8 cellular contexts compared by ENCODE assay signal in genomic region chr15:85582719-85583089, GRCh38.
DNase-seq lines count a peak whose midpoint lies in the region; ATAC-seq lines count a peak whose summit lies in the region.

No MANE protein-coding gene starts in this region.

- peak; percentile 36 for ATAC-seq in GM21381 (IDR thresholded peaks at IDR 0.05; ENCODE audit: unreplicated experiment)
- ATAC-seq in left cardiac atrium: peak; percentile 72

- peaks cover 84% of the 10 kb centered on the region for H3K4me1 Mint-ChIP-seq in activated T-helper 1 cell treated with anti-CD3 and anti-CD28 coated beads, Interleukin-12 subunit alpha, Interleukin-12 subunit beta, Interleukin-2, Interleukin-4 antibody, amounts not matched to agents 30 ng/mL and 10 ng/mL and 1 ng/mL, durations not matched to agents 14 hours and 24 hours and 36 hours (ENCODE audit: low read depth)

- H3K4me2 ChIP-seq in BLaER1 treated with 17β-estradiol and CSF1 and Interleukin-3, amounts not matched to agents 10 nM and 100 nM: peak overlapping the region; percentile 87 to 95 (median 92)

- H3K4me3 ChIP-seq in BLaER1 treated with 17β-estradiol and CSF1 and Interleukin-3, amounts not matched to agents 10 nM and 100 nM: peak overlapping the region; percentile 54 to 67 (median 60)

- H4K20me1 ChIP-seq in BLaER1 treated with 17β-estradiol and CSF1 and Interleukin-3, amounts not matched to agents 10 nM and 100 nM: peaks cover 0 to 100% (median 96%) of the 10 kb centered on the region in 11 experiments; a peak in 14 of 22 replicates

- no peaks in the 10 kb centered on the region for H3K27me3 Mint-ChIP-seq in activated T-helper 1 cell treated with anti-CD3 and anti-CD28 coated beads, Interleukin-12 subunit alpha, Interleukin-12 subunit beta, Interleukin-2, Interleukin-4 antibody, amounts not matched to agents 30 ng/mL and 10 ng/mL and 1 ng/mL, durations not matched to agents 14 hours and 24 hours and 36 hours (ENCODE audit: insufficient read depth)

- no peaks in the 10 kb centered on the region for H3K9me3 Mint-ChIP-seq in activated T-helper 1 cell treated with anti-CD3 and anti-CD28 coated beads, Interleukin-12 subunit alpha, Interleukin-12 subunit beta, Interleukin-2, Interleukin-4 antibody, amounts not matched to agents 30 ng/mL and 10 ng/mL and 1 ng/mL, durations not matched to agents 14 hours and 24 hours and 36 hours

- intact Hi-C loops in activated T-helper 1 cell treated with anti-CD3 and anti-CD28 coated beads, Interleukin-12 subunit alpha, Interleukin-12 subunit beta, Interleukin-2, Interleukin-4 antibody, amounts not matched to agents 30 ng/mL and 10 ng/mL and 1 ng/mL, durations not matched to agents 14 hours and 24 hours and 36 hours (cut with micrococcal nuclease): loop anchor here (1.0 to 10.0 kb wide), 11 partner anchors 14 to 288 kb away; no protein-coding TSS in a partner anchor
- intact Hi-C loops in left cardiac atrium (cut with DNase I) (no loop called here), posterior vena cava (cut with DNase I) (loop anchor here in 1 of 2 donors (10.0 kb wide), 1 partner anchor 88 kb away; no protein-coding TSS in a partner anchor)

- peak; percentile 67 for DNase-seq in NCI-H1694 treated with DMSO at 0.1 percent for 48 hours (lab: John Stamatoyannopoulos, UW)
- peak; percentile 67 for DNase-seq in activated T-helper 1 cell treated with anti-CD3 and anti-CD28 coated beads, Interleukin-12 subunit alpha, Interleukin-12 subunit beta, Interleukin-2, Interleukin-4 antibody, amounts not matched to agents 30 ng/mL and 10 ng/mL and 1 ng/mL, durations not matched to agents 14 hours and 24 hours and 36 hours (ENCODE audit: low spot score)
- DNase-seq in left cardiac atrium: peak; percentile 81
- DNase-seq in stimulated activated CD4-positive, alpha-beta T cell treated with anti-CD3 and anti-CD28 coated beads, Interleukin-15, amount 100 ng/mL, for 1 hour (ENCODE audit: low read depth in 1 of 2, low spot score in 1 of 2): peak; percentile 15 to 44
- DNase-seq in posterior vena cava (ENCODE audit: low spot score): no peak
- DNase-seq in MV-4-11 (lab: John Stamatoyannopoulos, UW): no peak

- peak overlapping the region; percentile 95 for H3K27ac Mint-ChIP-seq in activated T-helper 1 cell treated with anti-CD3 and anti-CD28 coated beads, Interleukin-12 subunit alpha, Interleukin-12 subunit beta, Interleukin-2, Interleukin-4 antibody, amounts not matched to agents 30 ng/mL and 10 ng/mL and 1 ng/mL, durations not matched to agents 14 hours and 24 hours and 36 hours

- no peaks in the 10 kb centered on the region for H3K9me3 ChIP-seq in BLaER1 treated with 17β-estradiol and CSF1 and Interleukin-3, amounts not matched to agents 10 nM and 100 nM (replicated peaks in 1 of 11)

- peaks cover 41 to 92% (median 73%) of the 10 kb centered on the region in 11 experiments for H3K36me3 ChIP-seq in BLaER1 treated with 17β-estradiol and CSF1 and Interleukin-3, amounts not matched to agents 10 nM and 100 nM

- no peaks in the 10 kb centered on the region for H3K27me3 ChIP-seq in BLaER1 treated with 17β-estradiol and CSF1 and Interleukin-3, amounts not matched to agents 10 nM and 100 nM

- peak overlapping the region; percentile 66 to 82 (median 73) for H3K9ac ChIP-seq in BLaER1 treated with 17β-estradiol and CSF1 and Interleukin-3, amounts not matched to agents 10 nM and 100 nM

- H3K4me1 ChIP-seq in BLaER1 treated with 17β-estradiol and CSF1 and Interleukin-3, amounts not matched to agents 10 nM and 100 nM: peaks cover 72 to 94% (median 80%) of the 10 kb centered on the region in 10 experiments

- peaks cover 34% of the 10 kb centered on the region for H3K36me3 Mint-ChIP-seq in activated T-helper 1 cell treated with anti-CD3 and anti-CD28 coated beads, Interleukin-12 subunit alpha, Interleukin-12 subunit beta, Interleukin-2, Interleukin-4 antibody, amounts not matched to agents 30 ng/mL and 10 ng/mL and 1 ng/mL, durations not matched to agents 14 hours and 24 hours and 36 hours (ENCODE audit: low read depth)

- peak overlapping the region; percentile 84 for H3K4me3 Mint-ChIP-seq in activated T-helper 1 cell treated with anti-CD3 and anti-CD28 coated beads, Interleukin-12 subunit alpha, Interleukin-12 subunit beta, Interleukin-2, Interleukin-4 antibody, amounts not matched to agents 30 ng/mL and 10 ng/mL and 1 ng/mL, durations not matched to agents 14 hours and 24 hours and 36 hours

- H3K27ac ChIP-seq in BLaER1 treated with 17β-estradiol and CSF1 and Interleukin-3, amounts not matched to agents 10 nM and 100 nM: peak overlapping the region; percentile 70 to 91 (median 77)

Comparison
In these comparisons a context has a peak if more than half of its experiments do, and no peak if none do; other contexts are left out.
1. DNase-seq: peak in NCI-H1694 treated with DMSO at 0.1 percent for 48 hours (single experiment), activated T-helper 1 cell treated with anti-CD3 and anti-CD28 coated beads, Interleukin-12 subunit alpha, Interleukin-12 subunit beta, Interleukin-2, Interleukin-4 antibody, amounts not matched to agents 30 ng/mL and 10 ng/mL and 1 ng/mL, durations not matched to agents 14 hours and 24 hours and 36 hours (single experiment), left cardiac atrium (single experiment) and stimulated activated CD4-positive, alpha-beta T cell treated with anti-CD3 and anti-CD28 coated beads, Interleukin-15, amount 100 ng/mL, for 1 hour (2 of 2); none in posterior vena cava (single experiment) and MV-4-11 (single experiment).